11 cellular contexts compared by ENCODE assay signal in the genomic region with DNA sequence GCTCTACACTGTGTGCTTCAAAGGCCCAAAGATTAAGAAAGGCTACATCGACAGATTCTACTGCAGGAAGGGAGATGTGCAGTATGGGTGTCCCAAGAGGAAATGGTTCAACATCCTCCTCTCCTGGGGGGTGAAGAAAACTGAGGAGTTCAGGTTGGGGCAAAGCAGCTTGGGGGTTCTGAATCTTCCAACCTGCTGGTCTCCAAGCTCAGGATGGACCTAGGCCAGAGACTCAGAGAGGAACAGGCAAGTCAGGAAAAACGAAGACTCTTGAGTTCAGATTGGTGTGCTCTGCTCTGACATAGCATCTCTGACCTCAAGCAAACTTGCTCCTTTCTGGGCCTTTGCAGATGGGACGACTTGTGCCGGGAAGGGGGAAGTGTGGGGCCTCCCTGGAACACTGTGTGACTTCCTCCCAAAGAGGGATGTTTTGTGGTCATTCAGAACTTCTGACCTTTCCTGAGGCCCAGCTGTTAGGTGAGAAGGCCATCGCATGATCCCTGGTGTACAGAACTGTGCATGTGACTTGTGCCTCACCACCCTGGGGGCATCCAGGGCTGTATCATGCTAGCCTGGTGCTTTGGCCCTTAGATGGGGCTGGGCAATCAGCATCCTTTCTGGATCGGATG. TPM values are rescaled to one million over a fixed set of nuclear protein-coding genes. Genes with fewer than 3 reads are reported as not detected.
DNase-seq lines count a peak whose midpoint lies in the region; ATAC-seq, FAIRE-seq and TF ChIP-seq lines count a peak whose summit lies in the region.
"Had no signal": no experiment of that assay in that cellular context is flagged by ENCODE, and none has a peak within 500 bp of the region (broad histone marks: within the 10 kb centered on the region; RNA-seq: fewer than 3 reads in every experiment).

No MANE protein-coding gene starts in this region.

- no peaks in the 10 kb centered on the region for H3K4me1 Mint-ChIP-seq in activated CD8-positive, alpha-beta T cell treated with anti-CD3 and anti-CD28 coated beads for 36 hours (ENCODE audit: low read depth)
- H3K4me1 Mint-ChIP-seq: CD8-positive, alpha-beta memory T cell had no signal

- no peaks in the 10 kb centered on the region for H3K36me3 Mint-ChIP-seq in activated CD8-positive, alpha-beta T cell treated with anti-CD3 and anti-CD28 coated beads for 36 hours (ENCODE audit: low read depth)
- H3K36me3 Mint-ChIP-seq: CD8-positive, alpha-beta memory T cell had no signal

- no peak overlapping the region for H3K27ac Mint-ChIP-seq in activated CD8-positive, alpha-beta T cell treated with anti-CD3 and anti-CD28 coated beads for 36 hours
- H3K27ac Mint-ChIP-seq: CD8-positive, alpha-beta memory T cell had no signal

- ATAC-seq in body of pancreas = peak; percentile 61
- ATAC-seq in pancreas = peak in 3 of 4 donors; percentile 57 to 58 (median 58)
- ATAC-seq in GM18907 (IDR thresholded peaks at IDR 0.05; ENCODE audit: unreplicated experiment) = no peak
- ATAC-seq in activated CD8-positive, alpha-beta T cell treated with anti-CD3 and anti-CD28 coated beads for 36 hours = no peak

- peak overlapping the region; percentile 16 to 57 (median 40) for H3K27ac ChIP-seq in body of pancreas
- H3K27ac ChIP-seq in left ventricle myocardium inferior (replicated peaks) = peak overlapping the region; percentile 81
- no peak overlapping the region for H3K27ac ChIP-seq in pancreas
- H3K27ac ChIP-seq: HL-60, PC-9 had no signal

- H3K27me3 ChIP-seq in body of pancreas = no peaks in the 10 kb centered on the region
- H3K27me3 ChIP-seq in left ventricle myocardium inferior (ENCODE audit: low read depth) = no peaks in the 10 kb centered on the region
- no peaks in the 10 kb centered on the region for H3K27me3 ChIP-seq in pancreas

- CTCF ChIA-PET in activated CD8-positive, alpha-beta T cell treated with anti-CD3 and anti-CD28 coated beads for 36 hours (lab: Charles Lee) = no interaction called here

- H3K27me3 Mint-ChIP-seq in activated CD8-positive, alpha-beta T cell treated with anti-CD3 and anti-CD28 coated beads for 36 hours = no peaks in the 10 kb centered on the region

- no peaks in the 10 kb centered on the region for H3K9me3 ChIP-seq in body of pancreas
- no peaks in the 10 kb centered on the region for H3K9me3 ChIP-seq in left ventricle myocardium inferior (replicated peaks)
- no peaks in the 10 kb centered on the region for H3K9me3 ChIP-seq in pancreas

- DNase-seq in body of pancreas (peak in 3 of 4 donors; percentile 37 to 75 (median 40)), left ventricle myocardium inferior (peak; percentile 73), pancreas (peak in 1 of 6 donors; percentile 15), ureter (ENCODE audit: low spot score) (peak; percentile 61), CD1c-positive myeloid dendritic cell (ENCODE audit: extremely low spot score) (no peak)
- DNase-seq in activated CD8-positive, alpha-beta T cell treated with anti-CD3 and anti-CD28 coated beads for 36 hours = no peak
- DNase-seq: CD8-positive, alpha-beta memory T cell; PC-9; stimulated activated CD4-positive, alpha-beta T cell treated with anti-CD3 and anti-CD28 coated beads, Interleukin-15, amount 100 ng/mL, for 24 hours had no signal

- TF ChIP-seq POLR2A in body of pancreas (IDR thresholded peaks at IDR 0.05) = peak in 2 of 3 donors; percentile 18 to 31

- intact Hi-C loops in body of pancreas (cut with DNase I) = no loop called here
- intact Hi-C loops in left ventricle myocardium inferior (cut with micrococcal nuclease) = no loop called here
- intact Hi-C loops in pancreas (cut with DNase I) = no loop called here
- intact Hi-C loops in activated CD8-positive, alpha-beta T cell treated with anti-CD3 and anti-CD28 coated beads for 36 hours (cut with micrococcal nuclease) = no loop called here

- H3K4me3 Mint-ChIP-seq in activated CD8-positive, alpha-beta T cell treated with anti-CD3 and anti-CD28 coated beads for 36 hours = no peak overlapping the region
- H3K4me3 Mint-ChIP-seq: CD8-positive, alpha-beta memory T cell had no signal

- POLR2A ChIA-PET in activated CD8-positive, alpha-beta T cell treated with anti-CD3 and anti-CD28 coated beads for 36 hours (lab: Charles Lee) = no interaction called here

- no peak for FAIRE-seq in pancreas (lab: Jason Lieb, UNC)

- TF ChIP-seq CTCF in body of pancreas (IDR thresholded peaks at IDR 0.05) = no peak
- TF ChIP-seq CTCF in left ventricle myocardium inferior (IDR thresholded peaks at IDR 0.05; ENCODE audit: borderline replicate concordance) = no peak
- TF ChIP-seq CTCF in pancreas (IDR thresholded peaks at IDR 0.05) = no peak
- TF ChIP-seq CTCF in activated CD8-positive, alpha-beta T cell treated with anti-CD3 and anti-CD28 coated beads for 36 hours (IDR thresholded peaks at IDR 0.05) = no peak

- no peaks in the 10 kb centered on the region for H3K9me3 Mint-ChIP-seq in activated CD8-positive, alpha-beta T cell treated with anti-CD3 and anti-CD28 coated beads for 36 hours
- H3K9me3 Mint-ChIP-seq: CD8-positive, alpha-beta memory T cell had no signal

- H3K4me1 ChIP-seq in body of pancreas (peaks cover 7% of the 10 kb centered on the region), left ventricle myocardium inferior (peaks cover 73% of the 10 kb centered on the region), pancreas (no peaks in the 10 kb centered on the region)

- H3K36me3 ChIP-seq in body of pancreas (replicated peaks in 1 of 2; ENCODE audit: insufficient read depth in 1 of 2, low read depth in 2 of 2) = no peaks in the 10 kb centered on the region
- H3K36me3 ChIP-seq in left ventricle myocardium inferior = no peaks in the 10 kb centered on the region
- H3K36me3 ChIP-seq in pancreas = no peaks in the 10 kb centered on the region

- WGBS in body of pancreas, 2 donors = 73 to 91% methylated on average over 6 of the region's 6 CpGs
- 68 to 86% methylated on average over 6 of the region's 6 CpGs for WGBS in pancreas, 2 donors

- H3K4me3 ChIP-seq in body of pancreas = no peak overlapping the region
- peak overlapping the region; percentile 53 for H3K4me3 ChIP-seq in left ventricle myocardium inferior
- H3K4me3 ChIP-seq in pancreas = no peak overlapping the region
- H3K4me3 ChIP-seq: PC-9 had no signal

RNA-seq across cellular contexts. Expression of a gene that starts 31.1 kb away (rescaled TPM):
- 10 to 100 TPM; 10.1 to 12.2 TPM for total RNA-seq in body of pancreas
- 19.1 TPM for total RNA-seq in left ventricle myocardium inferior
- 1 to 10 TPM; 4.0 to 9.0 (median 7.2) TPM for total RNA-seq in pancreas
- polyA plus RNA-seq in pancreas = 10 to 100 TPM in 1 of 2 donors, 1 to 10 TPM in 1; 4.6 to 10.5 TPM
- 23.0 TPM for total RNA-seq in ureter
- total RNA-seq in activated CD8-positive, alpha-beta T cell treated with anti-CD3 and anti-CD28 coated beads for 36 hours = not detected
- total RNA-seq: CD8-positive, alpha-beta memory T cell; PC-9 had no signal
- polyA plus RNA-seq: CD8-positive, alpha-beta memory T cell had no signal

Comparison
In these comparisons a context has a peak if more than half of its experiments do, and no peak if none do; other contexts are left out.
1. ATAC-seq: peak in body of pancreas (single experiment) and pancreas (3 of 4); none in GM18907 (single experiment) and activated CD8-positive, alpha-beta T cell treated with anti-CD3 and anti-CD28 coated beads for 36 hours (single experiment).
2. DNase-seq: peak in body of pancreas (3 of 4), left ventricle myocardium inferior (single experiment) and ureter (single experiment); none in CD1c-positive myeloid dendritic cell (single experiment) and activated CD8-positive, alpha-beta T cell treated with anti-CD3 and anti-CD28 coated beads for 36 hours (single experiment).
3. H3K27ac ChIP-seq: peak in body of pancreas (4 of 4) and left ventricle myocardium inferior (single experiment); none in pancreas (0 of 4).
4. RNA of a gene that starts 31.1 kb away (total RNA-seq): 23.0 TPM in ureter (single experiment), 19.1 TPM in left ventricle myocardium inferior (single experiment), 10.1 to 12.2 TPM in body of pancreas and 4.0 to 9.0 TPM in pancreas; not detected in activated CD8-positive, alpha-beta T cell treated with anti-CD3 and anti-CD28 coated beads for 36 hours; every median in the first group is over 4 times any median in the second.